ENCODE assay signal across 8 cellular contexts in genomic region chr6:13614126-13614925, GRCh38. TPM values are rescaled to one million over a fixed set of nuclear protein-coding genes. Genes with fewer than 3 reads are reported as not detected.
A peak's percentile ranks its signal among the peaks of the same experiment; 100 is the strongest.
DNase-seq lines count a peak whose midpoint lies in the region; FAIRE-seq and TF ChIP-seq lines count a peak whose summit lies in the region.

No MANE protein-coding gene starts in this region.

- FAIRE-seq in H54 (lab: Jason Lieb, UNC), result no peak

- H3K4me1 ChIP-seq in esophagus muscularis mucosa (peaks cover 17 to 27% (median 25%) of the 10 kb centered on the region in 4 donors), uterus (peaks cover 0 to 4% of the 10 kb centered on the region in 2 donors)

- H3K27me3 ChIP-seq in WERI-Rb-1 (ENCODE audit: insufficient read depth, low read depth, severe bottlenecking) (no peaks in the 10 kb centered on the region), esophagus muscularis mucosa (no peaks in the 10 kb centered on the region), uterus (no peaks in the 10 kb centered on the region)

- intact Hi-C loops in esophagus muscularis mucosa (cut with DNase I), result loop anchor here (2.0 to 5.0 kb wide), 2 partner anchors 37 to 96 kb away; partner anchors contain the start of gene RANBP9
- intact Hi-C loops in uterus (cut with DNase I; ENCODE audit: low total_unique reads), result loop anchor here (10.0 kb wide), 1 partner anchor 150 kb away; no protein-coding TSS in a partner anchor

- peak overlapping the region; percentile 96 for H3K27ac ChIP-seq in WERI-Rb-1
- H3K27ac ChIP-seq in esophagus muscularis mucosa (replicated peaks in 1 of 4), result peak overlapping the region; percentile 84 to 93 (median 90)
- peak overlapping the region; percentile 81 to 90 for H3K27ac ChIP-seq in uterus

- H3K36me3 ChIP-seq in WERI-Rb-1, result peaks cover 42% of the 10 kb centered on the region
- H3K36me3 ChIP-seq in esophagus muscularis mucosa, result peaks cover 18 to 35% (median 26%) of the 10 kb centered on the region in 4 donors
- no peaks in the 10 kb centered on the region for H3K36me3 ChIP-seq in uterus

- peak; percentile 51 to 57 for DNase-seq in SHP77 (lab: John Stamatoyannopoulos, UW)
- DNase-seq in SHP77 treated with DMSO at 0.1 percent for 48 hours (lab: John Stamatoyannopoulos, UW), result no peak
- DNase-seq in H54 (ENCODE audit: insufficient read length, low spot score), result peak; percentile 52
- no peak for DNase-seq in LNCaP clone FGC (ENCODE audit: low read depth)
- DNase-seq in WERI-Rb-1, result peak; percentile 79
- no peak for DNase-seq in esophagus muscularis mucosa (ENCODE audit: extremely low spot score)
- peak; percentile 77 for DNase-seq in myocyte (ENCODE audit: low read depth)
- no peak for DNase-seq in uterus

- H3K4me3 ChIP-seq in LNCaP clone FGC (ENCODE audit: low read depth, low read length) (peak overlapping the region; percentile 75), WERI-Rb-1 (ENCODE audit: low read depth, low read length) (peak overlapping the region; percentile 86), esophagus muscularis mucosa (peak overlapping the region; percentile 73 to 94 (median 85)), uterus (peak overlapping the region; percentile 60 to 85)

- 6% methylated on average over 31 of the region's 38 CpGs for WGBS in esophagus muscularis mucosa

- no peak for TF ChIP-seq EP300 in esophagus muscularis mucosa (IDR thresholded peaks at IDR 0.05)

- TF ChIP-seq CTCF in LNCaP clone FGC (IDR thresholded peaks at IDR 0.05; ENCODE audit: control insufficient read depth, extremely low read depth, insufficient read depth), result no peak
- no peak for TF ChIP-seq CTCF in WERI-Rb-1 (IDR thresholded peaks at IDR 0.05; ENCODE audit: low read depth, low read length)
- no peak for TF ChIP-seq CTCF in esophagus muscularis mucosa (IDR thresholded peaks at IDR 0.05)
- TF ChIP-seq CTCF in uterus (IDR thresholded peaks at IDR 0.05), result no peak

- H3K9me3 ChIP-seq in WERI-Rb-1 (ENCODE audit: severe bottlenecking), result no peaks in the 10 kb centered on the region
- H3K9me3 ChIP-seq in esophagus muscularis mucosa, result no peaks in the 10 kb centered on the region
- no peaks in the 10 kb centered on the region for H3K9me3 ChIP-seq in uterus

- no peak for TF ChIP-seq POLR2A in H54 (IDR thresholded peaks at IDR 0.05; ENCODE audit: low read depth, low read length)
- no peak for TF ChIP-seq POLR2A in esophagus muscularis mucosa (IDR thresholded peaks at IDR 0.05; ENCODE audit: low read depth)
- TF ChIP-seq POLR2A in uterus (IDR thresholded peaks at IDR 0.05), result no peak

RNA-seq across cellular contexts. Expression of gene NOL7, which starts 0.8 kb away (rescaled TPM):
- total RNA-seq in esophagus muscularis mucosa (10 to 100 TPM; 67.3 to 97.2 (median 74.8) TPM), myocyte (59.9 and 75.7 TPM in 2 replicates), uterus (10 to 100 TPM; 49.4 to 64.7 (median 55.7) TPM)
- 47.4 TPM for polyA plus RNA-seq in myocyte (2012)

RNA-seq across cellular contexts. Expression of gene SIRT5, which starts 39.9 kb away (rescaled TPM):
- 10 to 100 TPM in 3 of 4 donors, 1 to 10 TPM in 1; 7.8 to 14.5 (median 12.6) TPM for total RNA-seq in esophagus muscularis mucosa
- total RNA-seq in myocyte, result 5.7 and 6.9 TPM in 2 replicates
- 6.1 TPM for polyA plus RNA-seq in myocyte (2012)
- 10 to 100 TPM; 16.2 to 27.9 (median 18.0) TPM for total RNA-seq in uterus

Comparison
In these comparisons a context has a peak if more than half of its experiments do, and no peak if none do; other contexts are left out.
1. DNase-seq: peak in SHP77 (2 of 2), H54 (single experiment), WERI-Rb-1 (single experiment) and myocyte (single experiment); none in SHP77 treated with DMSO at 0.1 percent for 48 hours (single experiment), LNCaP clone FGC (single experiment), esophagus muscularis mucosa (single experiment) and uterus (0 of 2).
2. Peak in every context shown above with its lines, with median percentiles within 50 percentile points of each other: H3K4me3 ChIP-seq and H3K27ac ChIP-seq.